In the genomic region with DNA sequence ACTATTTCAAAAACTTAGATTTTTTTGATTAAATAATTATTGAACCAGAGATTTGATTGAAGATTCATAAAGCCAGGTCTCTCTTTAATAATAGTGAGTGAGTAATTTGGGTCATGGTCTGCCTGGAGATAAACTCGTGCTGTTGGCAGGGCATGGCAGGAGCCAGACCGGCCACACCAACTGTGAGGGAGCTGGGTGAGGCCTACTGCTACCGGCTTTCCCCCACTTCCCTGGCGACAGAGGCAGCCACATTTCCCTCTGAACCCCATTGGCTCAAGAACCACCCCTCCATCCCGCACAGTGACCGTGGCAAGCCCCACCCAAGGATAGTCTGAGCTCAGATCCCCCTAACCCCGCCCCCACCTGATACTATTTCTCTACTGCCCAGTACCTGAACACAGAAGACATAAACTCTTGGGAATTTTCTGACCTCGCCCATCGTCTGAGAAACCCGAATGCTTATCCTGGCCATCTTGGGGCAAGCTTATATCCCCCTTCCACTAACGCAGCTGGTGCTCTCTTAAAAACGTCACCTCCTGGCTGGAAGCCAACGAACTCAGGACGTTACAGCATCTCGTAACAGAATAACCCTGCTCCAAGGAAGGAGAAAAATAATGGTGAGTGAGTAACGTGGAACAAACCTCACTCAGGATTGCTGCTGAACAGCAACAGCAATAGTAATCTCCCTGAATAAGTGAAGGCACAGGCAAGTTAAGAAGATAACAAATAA, we compare ENCODE assay signal across 28 cellular contexts.
"Had no signal": no experiment of that assay in that cellular context is flagged by ENCODE, and none has a peak within 500 bp of the region (broad histone marks: within the 10 kb centered on the region; RNA-seq: fewer than 3 reads in every experiment).

No MANE protein-coding gene starts in this region.

- H3K4me3 Mint-ChIP-seq: naive B cell; natural killer cell; stimulated activated effector memory CD8-positive, alpha-beta T cell treated with anti-CD3 and anti-CD28 coated beads, Interleukin-12 subunit alpha, Interleukin-12 subunit beta, amount 100 ng/mL, for 72 hours; stimulated activated naive CD8-positive, alpha-beta T cell treated with anti-CD3 and anti-CD28 coated beads, Interleukin-15, Interleukin-2, amounts not matched to agents 100 ng/mL and 50 ng/mL, for 24 hours had no signal

- H3K27ac ChIP-seq: left lung, lower lobe of right lung, pancreas, prostate gland, skin epidermis, suprapubic skin, thoracic aorta, tibial artery, upper lobe of right lung had no signal

- H3K4me1 ChIP-seq: left lung, lower lobe of right lung, pancreas, prostate gland, suprapubic skin, tibial artery, upper lobe of right lung had no signal

- H3K4me3 ChIP-seq: left lung, lower lobe of right lung, pancreas, prostate gland, skin epidermis, suprapubic skin, thoracic aorta, tibial artery, upper lobe of right lung had no signal

- H3K27me3 Mint-ChIP-seq: naive B cell; stimulated activated naive CD8-positive, alpha-beta T cell treated with anti-CD3 and anti-CD28 coated beads, Interleukin-15, Interleukin-2, amounts not matched to agents 100 ng/mL and 50 ng/mL, for 24 hours had no signal

- DNase-seq: hippocampal formation; kidney; left colon; left lung; lower lobe of right lung; mammary epithelial cell; mesenchymal stem cell; naive B cell; natural killer cell; nucleus accumbens; pancreas; retina; right cardiac atrium; stimulated activated CD4-positive, alpha-beta T cell treated with anti-CD3 and anti-CD28 coated beads, Interleukin-12 subunit alpha, Interleukin-12 subunit beta, amount 100 ng/mL, for 4 hours; stimulated activated CD4-positive, alpha-beta T cell treated with anti-CD3 and anti-CD28 coated beads, Interleukin-15, amount 100 ng/mL, for 24 hours; stimulated activated CD4-positive, alpha-beta T cell treated with anti-CD3 and anti-CD28 coated beads, Interleukin-2, amount 100 ng/mL, for 24 hours; stimulated activated CD4-positive, alpha-beta T cell treated with anti-CD3 and anti-CD28 coated beads, Interleukin-4, amount 100 ng/mL, for 24 hours; stimulated activated naive CD4-positive, alpha-beta T cell; tibial artery; trophoblast cell; upper lobe of right lung had no signal

- H3K27me3 ChIP-seq: left lung, pancreas, suprapubic skin, tibial artery, upper lobe of right lung had no signal

- H3K27ac Mint-ChIP-seq: naive B cell; natural killer cell; stimulated activated effector memory CD8-positive, alpha-beta T cell treated with anti-CD3 and anti-CD28 coated beads, Interleukin-12 subunit alpha, Interleukin-12 subunit beta, amount 100 ng/mL, for 72 hours; stimulated activated naive CD8-positive, alpha-beta T cell treated with anti-CD3 and anti-CD28 coated beads, Interleukin-15, Interleukin-2, amounts not matched to agents 100 ng/mL and 50 ng/mL, for 24 hours had no signal

- H3K36me3 Mint-ChIP-seq: naive B cell; stimulated activated effector memory CD8-positive, alpha-beta T cell treated with anti-CD3 and anti-CD28 coated beads, Interleukin-12 subunit alpha, Interleukin-12 subunit beta, amount 100 ng/mL, for 72 hours had no signal

- ATAC-seq: left colon; left lung; lower lobe of right lung; natural killer cell; pancreas; right cardiac atrium; sciatic nerve; stimulated activated effector memory CD8-positive, alpha-beta T cell treated with anti-CD3 and anti-CD28 coated beads, Interleukin-12 subunit alpha, Interleukin-12 subunit beta, amount 100 ng/mL, for 72 hours; upper lobe of right lung had no signal

- H3K36me3 ChIP-seq: left lung, lower lobe of right lung, pancreas, prostate gland, suprapubic skin, thoracic aorta, tibial artery, upper lobe of right lung had no signal

- H3K9me3 ChIP-seq: lower lobe of right lung, pancreas, prostate gland, thoracic aorta, upper lobe of right lung had no signal

- H3K4me1 Mint-ChIP-seq: naive B cell; natural killer cell; stimulated activated effector memory CD8-positive, alpha-beta T cell treated with anti-CD3 and anti-CD28 coated beads, Interleukin-12 subunit alpha, Interleukin-12 subunit beta, amount 100 ng/mL, for 72 hours had no signal
